In genomic region chr18:13587937-13588336, GRCh38 we compare ENCODE assay signal across 17 cellular contexts.
DNase-seq lines count a peak whose midpoint lies in the region; ATAC-seq, FAIRE-seq and TF ChIP-seq lines count a peak whose summit lies in the region.
"Had no signal": no experiment of that assay in that cellular context is flagged by ENCODE, and none has a peak within 500 bp of the region (broad histone marks: within the 10 kb centered on the region; RNA-seq: fewer than 3 reads in every experiment).

No MANE protein-coding gene starts in this region.

- POLR2A ChIA-PET in activated CD8-positive, alpha-beta T cell treated with anti-CD3 and anti-CD28 coated beads for 36 hours (lab: Charles Lee), result interaction anchor here (0.7 to 2.8 kb wide), 4 partner anchors 10 to 24 kb away, joined by 3 to 13 read pairs (median 10); no protein-coding TSS in a partner anchor

- CTCF ChIA-PET in activated CD8-positive, alpha-beta T cell treated with anti-CD3 and anti-CD28 coated beads for 36 hours (lab: Charles Lee), result interaction anchor here (1.2 to 1.5 kb wide), 4 partner anchors 9 to 30 kb away, joined by 3 to 4 read pairs (median 4); no protein-coding TSS in a partner anchor

- H3K27ac Mint-ChIP-seq in activated CD8-positive, alpha-beta T cell treated with anti-CD3 and anti-CD28 coated beads for 36 hours, result peak overlapping the region; percentile 86

- no peaks in the 10 kb centered on the region for H3K36me3 ChIP-seq in body of pancreas (replicated peaks in 1 of 2; ENCODE audit: insufficient read depth in 1 of 2, low read depth in 2 of 2)
- H3K36me3 ChIP-seq: ascending aorta, stomach had no signal

- DNase-seq in CD1c-positive myeloid dendritic cell (ENCODE audit: extremely low spot score) (peak; percentile 32), GM12891 (ENCODE audit: insufficient read length, low spot score) (no peak), HuH-7.5 (ENCODE audit: low spot score) (no peak), body of pancreas (no peak)
- no peak for DNase-seq in activated CD8-positive, alpha-beta T cell treated with anti-CD3 and anti-CD28 coated beads for 36 hours
- DNase-seq: HCEC 1CT, NCI-H1092, NCI-H526 treated with DMSO at 0.1 percent for 48 hours, PC-9, retina, stomach had no signal

- ATAC-seq in activated CD8-positive, alpha-beta T cell treated with anti-CD3 and anti-CD28 coated beads for 36 hours, result peak; percentile 24
- no peak for ATAC-seq in GM18870 (IDR thresholded peaks at IDR 0.05; ENCODE audit: unreplicated experiment)
- no peak for ATAC-seq in body of pancreas

- H3K27me3 ChIP-seq in layer of hippocampus (ENCODE audit: control insufficient read depth, insufficient read depth, low read length) (no peaks in the 10 kb centered on the region), body of pancreas (no peaks in the 10 kb centered on the region)
- H3K27me3 ChIP-seq: ascending aorta, stomach had no signal

- H3K4me1 Mint-ChIP-seq in activated CD8-positive, alpha-beta T cell treated with anti-CD3 and anti-CD28 coated beads for 36 hours (ENCODE audit: low read depth), result peaks cover 72% of the 10 kb centered on the region

- peak overlapping the region; percentile 53 for H3K4me3 Mint-ChIP-seq in activated CD8-positive, alpha-beta T cell treated with anti-CD3 and anti-CD28 coated beads for 36 hours

- H3K36me3 Mint-ChIP-seq in activated CD8-positive, alpha-beta T cell treated with anti-CD3 and anti-CD28 coated beads for 36 hours (ENCODE audit: low read depth), result peaks cover 17% of the 10 kb centered on the region

- H3K27ac ChIP-seq in layer of hippocampus (ENCODE audit: low read depth, low read length) (peak overlapping the region; percentile 40), body of pancreas (no peak overlapping the region)
- H3K27ac ChIP-seq: ascending aorta, KMS-11, PC-9, SK-N-MC, stomach had no signal

- intact Hi-C loops in activated CD8-positive, alpha-beta T cell treated with anti-CD3 and anti-CD28 coated beads for 36 hours (cut with micrococcal nuclease), result no loop called here
- intact Hi-C loops in body of pancreas (cut with DNase I), result no loop called here

- no peaks in the 10 kb centered on the region for H3K4me1 ChIP-seq in body of pancreas
- H3K4me1 ChIP-seq: ascending aorta had no signal

- H3K9me3 Mint-ChIP-seq in activated CD8-positive, alpha-beta T cell treated with anti-CD3 and anti-CD28 coated beads for 36 hours, result no peaks in the 10 kb centered on the region

- H3K9me3 ChIP-seq in body of pancreas, result no peaks in the 10 kb centered on the region
- H3K9me3 ChIP-seq: ascending aorta, stomach had no signal

- peak; percentile 59 for FAIRE-seq in GM12891 (lab: Jason Lieb, UNC)
- FAIRE-seq: colon had no signal

- TF ChIP-seq CTCF in activated CD8-positive, alpha-beta T cell treated with anti-CD3 and anti-CD28 coated beads for 36 hours (IDR thresholded peaks at IDR 0.05), result no peak
- TF ChIP-seq CTCF in body of pancreas (IDR thresholded peaks at IDR 0.05), result no peak

- 78 to 88% methylated on average over 3 of the region's 3 CpGs for WGBS in body of pancreas, 2 donors

- TF ChIP-seq POLR2A in GM12891 (IDR thresholded peaks at IDR 0.05; ENCODE audit: low read depth, low read length) (no peak), body of pancreas (IDR thresholded peaks at IDR 0.05) (no peak)

- no peak overlapping the region for H3K4me3 ChIP-seq in body of pancreas
- H3K4me3 ChIP-seq: ascending aorta, PC-9, SK-N-MC, stomach had no signal

- H3K27me3 Mint-ChIP-seq in activated CD8-positive, alpha-beta T cell treated with anti-CD3 and anti-CD28 coated beads for 36 hours, result no peaks in the 10 kb centered on the region

TF ChIP-seq in GM12891, 5 proteins besides CTCF, POLR2A, EP300 and RAD21:
- 0 out of 2 replicates have a peak, but pooled peaks have one; percentile 11 for TF ChIP-seq SPI1 (IDR thresholded peaks at IDR 0.05; ENCODE audit: low read depth, low read length)
- TF ChIP-seq TAF1 (IDR thresholded peaks at IDR 0.05; ENCODE audit: low read depth, low read length), result no peak
- no peak for TF ChIP-seq PAX5 (IDR thresholded peaks at IDR 0.05; ENCODE audit: insufficient read depth, low read length, severe bottlenecking)
- TF ChIP-seq POU2F2 (IDR thresholded peaks at IDR 0.05; ENCODE audit: low read depth, low read length), result no peak
